Comparison of ENCODE assay signal across 1 cellular context in the genomic region with DNA sequence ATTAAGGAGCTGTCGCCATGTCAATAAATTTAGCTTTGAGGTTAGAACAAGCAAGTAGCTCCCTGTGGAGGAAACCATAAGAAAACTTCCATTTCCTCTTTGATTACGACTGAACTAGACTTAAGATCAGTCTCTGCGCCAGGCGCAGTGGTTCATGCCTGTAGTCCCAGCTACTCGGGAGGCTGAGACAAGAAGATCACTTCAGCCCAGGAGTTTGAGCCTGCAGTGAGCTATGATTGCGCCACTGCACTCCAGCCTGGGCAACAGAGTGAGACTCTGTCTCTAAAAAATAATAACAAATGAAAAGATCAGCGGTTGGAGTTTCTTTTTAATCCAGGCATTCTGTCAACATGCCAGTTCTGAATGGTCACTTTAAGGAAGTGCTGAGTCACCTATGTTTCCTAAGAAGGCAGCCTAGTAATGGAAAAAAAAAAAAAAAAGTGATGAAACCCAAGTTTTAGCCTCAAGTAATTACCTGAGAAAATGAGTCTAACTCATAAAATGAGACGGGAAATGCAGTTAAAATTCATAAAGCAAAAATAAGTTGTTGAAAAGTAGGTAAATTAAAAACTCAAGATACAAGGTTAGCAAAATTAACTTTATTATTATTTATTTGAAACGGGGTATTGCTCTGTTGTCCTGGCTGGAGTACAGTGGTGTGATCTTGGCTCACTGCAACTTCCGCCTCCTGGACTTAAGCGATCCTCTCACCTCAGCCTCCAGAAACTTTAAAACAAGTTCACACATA.
A peak's percentile ranks its signal among the peaks of the same experiment; 100 is the strongest.
TF ChIP-seq lines count a peak whose summit lies in the region.

No MANE protein-coding gene starts in this region.

TF ChIP-seq in K562, 482 proteins besides CTCF, POLR2A, EP300 and RAD21 (continues in another document):
- TF ChIP-seq NR1H2 (CRISPR knock-in tag; IDR thresholded peaks at IDR 0.05) (no peak), MYC (IDR thresholded peaks at IDR 0.05; ENCODE audit: low read depth, low read length) (no peak), MYC (CRISPR knock-in tag; IDR thresholded peaks at IDR 0.05; ENCODE audit: borderline replicate concordance, low read depth) (no peak), MAFF (IDR thresholded peaks at IDR 0.05; ENCODE audit: low read length) (peak; percentile 94), DPF2 (IDR thresholded peaks at IDR 0.05) (peak; percentile 82), RBFOX2 (IDR thresholded peaks at IDR 0.05; ENCODE audit: low read depth, low read length) (no peak), FOS (IDR thresholded peaks at IDR 0.05; ENCODE audit: extremely low read depth, insufficient read length) (no peak), ZNF239 (CRISPR knock-in tag; IDR thresholded peaks at IDR 0.05) (no peak), NELFE (IDR thresholded peaks at IDR 0.05; ENCODE audit: insufficient read depth, insufficient read length) (no peak), RFX7 (CRISPR knock-in tag; IDR thresholded peaks at IDR 0.05) (no peak), STAT5A (IDR thresholded peaks at IDR 0.05; ENCODE audit: borderline replicate concordance, low read length) (no peak), NFRKB (IDR thresholded peaks at IDR 0.05; ENCODE audit: low read depth) (peak; percentile 29; the same call in 1 of the 2 replicates), HDAC3 (IDR thresholded peaks at IDR 0.05; ENCODE audit: borderline replicate concordance, partially characterized antibody) (no peak), JUND (IDR thresholded peaks at IDR 0.05; ENCODE audit: borderline replicate concordance, low read depth, low read length) (no peak), JUND (tag; IDR thresholded peaks at IDR 0.05; ENCODE audit: borderline replicate concordance, low read depth, low read length) (0 out of 3 replicates have a peak, but pooled peaks have one; percentile 34), MAFK (IDR thresholded peaks at IDR 0.05; ENCODE audit: low read length) (peak; percentile 91), NCOA4 (IDR thresholded peaks at IDR 0.05; ENCODE audit: partially characterized antibody) (no peak), SMARCA4 (IDR thresholded peaks at IDR 0.05) (peak; percentile 80), TRIM24 (IDR thresholded peaks at IDR 0.05) (peak in 1 of 2 experiments; percentile 46; a peak in 1 of 4 replicates), ARNT (IDR thresholded peaks at IDR 0.05) (0 out of 4 replicates have a peak, but pooled peaks of 1 of the 2 experiments have one; percentile 26), SMARCA5 (IDR thresholded peaks at IDR 0.05) (no peak), RHOXF2B (CRISPR knock-in tag; conservative IDR thresholded peaks at IDR 0.05) (no peak), ZNF124 (CRISPR knock-in tag; IDR thresholded peaks at IDR 0.05) (no peak), ASH1L (IDR thresholded peaks at IDR 0.05; ENCODE audit: borderline replicate concordance, low read depth, partially characterized antibody) (no peak), HNRNPLL (IDR thresholded peaks at IDR 0.05; ENCODE audit: low read depth, low read length, poor library complexity, severe bottlenecking) (no peak), SMAD1 (IDR thresholded peaks at IDR 0.05; ENCODE audit: low read depth, low read length, partially characterized antibody) (no peak), ZNF24 (IDR thresholded peaks at IDR 0.05) (no peak), ZNF79 (CRISPR knock-in tag; IDR thresholded peaks at IDR 0.05; ENCODE audit: low read depth) (no peak), ATF1 (CRISPR knock-in tag; IDR thresholded peaks at IDR 0.05) (no peak), ATF1 (tag; IDR thresholded peaks at IDR 0.05) (0 out of 2 replicates have a peak, but pooled peaks have one; percentile 23), GABPA (tag; conservative IDR thresholded peaks at IDR 0.05; ENCODE audit: low read depth) (peak; percentile 53), TGIF2 (CRISPR knock-in tag; IDR thresholded peaks at IDR 0.05) (no peak), MED1 (CRISPR knock-in tag; IDR thresholded peaks at IDR 0.05; ENCODE audit: borderline replicate concordance) (no peak), FOXA3 (CRISPR knock-in tag; conservative IDR thresholded peaks at IDR 0.05 in 1 of 2, IDR thresholded peaks at IDR 0.05 in 1 of 2) (0 out of 4 replicates have a peak, but pooled peaks of 1 of the 2 experiments have one; percentile 26), NCOA1 (IDR thresholded peaks at IDR 0.05; ENCODE audit: low read depth) (no peak), CHD4 (IDR thresholded peaks at IDR 0.05; ENCODE audit: insufficient read depth, insufficient replicate concordance, low read depth, low read length, poor library complexity, severe bottlenecking) (no peak)
- TF ChIP-seq, protein P1, sequence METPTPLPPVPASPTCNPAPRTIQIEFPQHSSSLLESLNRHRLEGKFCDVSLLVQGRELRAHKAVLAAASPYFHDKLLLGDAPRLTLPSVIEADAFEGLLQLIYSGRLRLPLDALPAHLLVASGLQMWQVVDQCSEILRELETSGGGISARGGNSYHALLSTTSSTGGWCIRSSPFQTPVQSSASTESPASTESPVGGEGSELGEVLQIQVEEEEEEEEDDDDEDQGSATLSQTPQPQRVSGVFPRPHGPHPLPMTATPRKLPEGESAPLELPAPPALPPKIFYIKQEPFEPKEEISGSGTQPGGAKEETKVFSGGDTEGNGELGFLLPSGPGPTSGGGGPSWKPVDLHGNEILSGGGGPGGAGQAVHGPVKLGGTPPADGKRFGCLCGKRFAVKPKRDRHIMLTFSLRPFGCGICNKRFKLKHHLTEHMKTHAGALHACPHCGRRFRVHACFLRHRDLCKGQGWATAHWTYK (CRISPR knock-in tag; IDR thresholded peaks at IDR 0.05) = no peak
- TF ChIP-seq, protein P2, sequence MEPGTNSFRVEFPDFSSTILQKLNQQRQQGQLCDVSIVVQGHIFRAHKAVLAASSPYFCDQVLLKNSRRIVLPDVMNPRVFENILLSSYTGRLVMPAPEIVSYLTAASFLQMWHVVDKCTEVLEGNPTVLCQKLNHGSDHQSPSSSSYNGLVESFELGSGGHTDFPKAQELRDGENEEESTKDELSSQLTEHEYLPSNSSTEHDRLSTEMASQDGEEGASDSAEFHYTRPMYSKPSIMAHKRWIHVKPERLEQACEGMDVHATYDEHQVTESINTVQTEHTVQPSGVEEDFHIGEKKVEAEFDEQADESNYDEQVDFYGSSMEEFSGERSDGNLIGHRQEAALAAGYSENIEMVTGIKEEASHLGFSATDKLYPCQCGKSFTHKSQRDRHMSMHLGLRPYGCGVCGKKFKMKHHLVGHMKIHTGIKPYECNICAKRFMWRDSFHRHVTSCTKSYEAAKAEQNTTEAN (CRISPR knock-in tag; IDR thresholded peaks at IDR 0.05) = no peak
- TF ChIP-seq, protein P3, sequence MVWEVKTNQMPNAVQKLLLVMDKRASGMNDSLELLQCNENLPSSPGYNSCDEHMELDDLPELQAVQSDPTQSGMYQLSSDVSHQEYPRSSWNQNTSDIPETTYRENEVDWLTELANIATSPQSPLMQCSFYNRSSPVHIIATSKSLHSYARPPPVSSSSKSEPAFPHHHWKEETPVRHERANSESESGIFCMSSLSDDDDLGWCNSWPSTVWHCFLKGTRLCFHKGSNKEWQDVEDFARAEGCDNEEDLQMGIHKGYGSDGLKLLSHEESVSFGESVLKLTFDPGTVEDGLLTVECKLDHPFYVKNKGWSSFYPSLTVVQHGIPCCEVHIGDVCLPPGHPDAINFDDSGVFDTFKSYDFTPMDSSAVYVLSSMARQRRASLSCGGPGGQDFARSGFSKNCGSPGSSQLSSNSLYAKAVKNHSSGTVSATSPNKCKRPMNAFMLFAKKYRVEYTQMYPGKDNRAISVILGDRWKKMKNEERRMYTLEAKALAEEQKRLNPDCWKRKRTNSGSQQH (CRISPR knock-in tag; IDR thresholded peaks at IDR 0.05) = no peak
- TF ChIP-seq, protein P4, sequence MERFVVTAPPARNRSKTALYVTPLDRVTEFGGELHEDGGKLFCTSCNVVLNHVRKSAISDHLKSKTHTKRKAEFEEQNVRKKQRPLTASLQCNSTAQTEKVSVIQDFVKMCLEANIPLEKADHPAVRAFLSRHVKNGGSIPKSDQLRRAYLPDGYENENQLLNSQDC (CRISPR knock-in tag; IDR thresholded peaks at IDR 0.05) = no peak
- TF ChIP-seq, protein P5, sequence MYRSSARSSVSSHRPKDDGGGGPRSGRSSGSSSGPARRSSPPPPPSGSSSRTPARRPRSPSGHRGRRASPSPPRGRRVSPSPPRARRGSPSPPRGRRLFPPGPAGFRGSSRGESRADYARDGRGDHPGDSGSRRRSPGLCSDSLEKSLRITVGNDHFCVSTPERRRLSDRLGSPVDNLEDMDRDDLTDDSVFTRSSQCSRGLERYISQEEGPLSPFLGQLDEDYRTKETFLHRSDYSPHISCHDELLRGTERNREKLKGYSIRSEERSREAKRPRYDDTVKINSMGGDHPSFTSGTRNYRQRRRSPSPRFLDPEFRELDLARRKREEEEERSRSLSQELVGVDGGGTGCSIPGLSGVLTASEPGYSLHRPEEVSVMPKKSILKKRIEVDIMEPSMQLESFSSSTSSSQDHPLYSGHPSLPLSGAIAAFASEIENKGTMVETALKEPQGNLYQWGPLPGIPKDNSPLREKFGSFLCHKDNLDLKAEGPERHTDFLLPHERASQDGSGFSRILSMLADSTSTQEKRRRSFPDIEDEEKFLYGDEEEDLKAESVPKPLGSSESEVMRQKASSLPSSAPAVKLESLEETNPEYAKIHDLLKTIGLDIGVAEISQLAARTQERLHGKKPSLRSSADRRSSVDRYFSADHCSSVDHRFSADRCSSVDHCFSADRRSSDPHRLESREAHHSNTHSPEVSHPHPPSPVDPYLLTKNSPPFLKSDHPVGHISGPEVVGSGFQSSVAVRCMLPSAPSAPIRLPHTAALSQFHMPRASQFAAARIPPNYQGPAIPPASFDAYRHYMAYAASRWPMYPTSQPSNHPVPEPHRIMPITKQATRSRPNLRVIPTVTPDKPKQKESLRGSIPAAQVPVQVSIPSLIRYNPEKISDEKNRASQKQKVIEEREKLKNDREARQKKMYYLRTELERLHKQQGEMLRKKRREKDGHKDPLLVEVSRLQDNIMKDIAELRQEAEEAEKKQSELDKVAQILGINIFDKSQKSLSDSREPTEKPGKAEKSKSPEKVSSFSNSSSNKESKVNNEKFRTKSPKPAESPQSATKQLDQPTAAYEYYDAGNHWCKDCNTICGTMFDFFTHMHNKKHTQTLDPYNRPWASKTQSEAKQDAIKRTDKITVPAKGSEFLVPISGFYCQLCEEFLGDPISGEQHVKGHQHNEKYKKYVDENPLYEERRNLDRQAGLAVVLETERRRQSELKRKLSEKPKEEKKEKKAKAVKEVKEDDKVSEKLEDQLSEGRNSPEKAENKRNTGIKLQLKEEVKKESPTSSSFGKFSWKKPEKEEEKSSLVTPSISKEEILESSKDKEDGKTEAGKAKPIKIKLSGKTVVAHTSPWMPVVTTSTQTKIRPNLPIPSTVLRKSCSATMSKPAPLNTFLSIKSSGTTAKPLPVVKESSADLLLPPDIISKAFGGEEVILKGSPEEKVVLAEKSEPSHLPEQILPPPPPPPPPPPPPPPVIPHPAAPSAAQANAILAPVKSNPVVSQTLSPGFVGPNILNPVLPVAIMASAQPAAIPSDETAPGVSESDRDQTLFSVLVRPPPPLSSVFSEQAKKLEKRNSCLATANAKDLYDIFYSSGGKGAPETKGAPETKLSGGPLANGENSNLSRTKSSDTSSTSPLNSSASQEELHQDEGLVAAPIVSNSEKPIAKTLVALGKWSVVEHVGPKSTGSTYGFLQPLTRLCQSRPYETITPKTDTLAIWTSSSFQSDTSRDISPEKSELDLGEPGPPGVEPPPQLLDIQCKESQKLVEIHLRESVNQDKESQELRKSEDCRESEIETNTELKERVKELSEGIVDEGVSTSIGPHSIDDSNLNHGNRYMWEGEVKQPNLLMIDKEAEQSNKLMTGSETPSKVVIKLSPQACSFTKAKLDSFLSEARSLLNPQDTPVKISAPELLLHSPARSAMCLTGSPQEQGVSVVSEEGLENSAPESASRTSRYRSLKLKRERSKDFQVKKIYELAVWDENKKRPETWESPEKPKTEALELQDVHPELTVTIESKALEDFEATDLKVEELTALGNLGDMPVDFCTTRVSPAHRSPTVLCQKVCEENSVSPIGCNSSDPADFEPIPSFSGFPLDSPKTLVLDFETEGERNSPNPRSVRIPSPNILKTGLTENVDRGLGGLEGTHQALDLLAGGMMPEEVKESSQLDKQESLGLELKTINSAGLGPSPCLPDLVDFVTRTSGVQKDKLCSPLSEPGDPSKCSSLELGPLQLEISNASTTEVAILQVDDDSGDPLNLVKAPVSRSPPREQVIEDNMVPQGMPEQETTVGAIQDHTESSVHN (IDR thresholded peaks at IDR 0.05; ENCODE audit: borderline replicate concordance in 1 of 2, low read depth in 1 of 2) = no peak
- TF ChIP-seq, protein P6, sequence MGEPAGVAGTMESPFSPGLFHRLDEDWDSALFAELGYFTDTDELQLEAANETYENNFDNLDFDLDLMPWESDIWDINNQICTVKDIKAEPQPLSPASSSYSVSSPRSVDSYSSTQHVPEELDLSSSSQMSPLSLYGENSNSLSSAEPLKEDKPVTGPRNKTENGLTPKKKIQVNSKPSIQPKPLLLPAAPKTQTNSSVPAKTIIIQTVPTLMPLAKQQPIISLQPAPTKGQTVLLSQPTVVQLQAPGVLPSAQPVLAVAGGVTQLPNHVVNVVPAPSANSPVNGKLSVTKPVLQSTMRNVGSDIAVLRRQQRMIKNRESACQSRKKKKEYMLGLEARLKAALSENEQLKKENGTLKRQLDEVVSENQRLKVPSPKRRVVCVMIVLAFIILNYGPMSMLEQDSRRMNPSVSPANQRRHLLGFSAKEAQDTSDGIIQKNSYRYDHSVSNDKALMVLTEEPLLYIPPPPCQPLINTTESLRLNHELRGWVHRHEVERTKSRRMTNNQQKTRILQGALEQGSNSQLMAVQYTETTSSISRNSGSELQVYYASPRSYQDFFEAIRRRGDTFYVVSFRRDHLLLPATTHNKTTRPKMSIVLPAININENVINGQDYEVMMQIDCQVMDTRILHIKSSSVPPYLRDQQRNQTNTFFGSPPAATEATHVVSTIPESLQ (CRISPR knock-in tag; IDR thresholded peaks at IDR 0.05) = no peak
- TF ChIP-seq, protein P7, sequence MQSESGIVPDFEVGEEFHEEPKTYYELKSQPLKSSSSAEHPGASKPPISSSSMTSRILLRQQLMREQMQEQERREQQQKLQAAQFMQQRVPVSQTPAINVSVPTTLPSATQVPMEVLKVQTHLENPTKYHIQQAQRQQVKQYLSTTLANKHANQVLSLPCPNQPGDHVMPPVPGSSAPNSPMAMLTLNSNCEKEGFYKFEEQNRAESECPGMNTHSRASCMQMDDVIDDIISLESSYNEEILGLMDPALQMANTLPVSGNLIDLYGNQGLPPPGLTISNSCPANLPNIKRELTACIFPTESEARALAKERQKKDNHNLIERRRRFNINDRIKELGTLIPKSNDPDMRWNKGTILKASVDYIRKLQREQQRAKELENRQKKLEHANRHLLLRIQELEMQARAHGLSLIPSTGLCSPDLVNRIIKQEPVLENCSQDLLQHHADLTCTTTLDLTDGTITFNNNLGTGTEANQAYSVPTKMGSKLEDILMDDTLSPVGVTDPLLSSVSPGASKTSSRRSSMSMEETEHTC (IDR thresholded peaks at IDR 0.05) = no peak
